ENCODE assay signal across 8 cellular contexts in the genomic region with DNA sequence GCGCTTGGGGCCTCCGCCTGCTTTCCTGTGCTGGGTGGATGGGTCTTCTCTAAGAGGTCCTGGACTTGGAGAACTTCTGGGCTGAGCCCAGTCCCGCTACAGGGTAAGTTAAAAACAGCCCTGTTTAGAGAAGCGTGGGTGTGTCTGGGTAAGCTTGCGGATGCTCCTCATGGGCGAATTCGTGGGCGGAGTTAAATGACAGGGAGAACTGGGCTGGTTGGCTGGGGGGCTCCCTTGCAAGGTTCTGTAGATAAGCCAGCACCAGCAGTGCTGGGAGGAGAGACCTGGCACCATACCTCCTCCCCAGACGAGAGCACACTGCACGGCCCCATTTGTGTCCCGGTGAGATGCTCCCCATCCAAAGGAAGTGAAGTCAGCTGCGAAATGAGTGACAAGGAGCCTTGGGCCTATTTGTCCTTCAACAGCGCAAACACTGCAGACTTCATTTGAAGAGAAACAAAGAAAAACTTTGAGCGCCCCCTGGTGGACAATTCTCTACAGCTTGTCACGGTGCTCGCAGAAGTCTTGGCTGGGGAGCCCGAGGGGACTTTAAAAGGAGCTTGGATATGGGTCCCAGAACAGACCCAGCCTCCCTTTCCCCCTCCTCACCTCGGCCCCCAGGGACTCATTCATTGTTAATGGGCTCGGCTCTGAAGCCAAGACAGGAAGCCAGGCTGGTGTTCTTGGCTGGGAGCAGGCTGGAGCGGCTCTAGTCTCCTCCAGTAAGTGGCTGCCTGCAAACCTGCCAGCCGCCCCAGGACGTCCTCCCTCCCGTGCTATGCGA. TPM values are rescaled to one million over a fixed set of nuclear protein-coding genes. Genes with fewer than 3 reads are reported as not detected.
DNase-seq lines count a peak whose midpoint lies in the region; ATAC-seq and TF ChIP-seq lines count a peak whose summit lies in the region.

No MANE protein-coding gene starts in this region.

- peak; percentile 46 to 69 for DNase-seq in AML-193 (lab: John Stamatoyannopoulos, UW)
- peak; percentile 78 for DNase-seq in GM20000 (ENCODE audit: low spot score)
- peak; percentile 73 for DNase-seq in NCI-H1048 (lab: John Stamatoyannopoulos, UW)
- DNase-seq in activated naive CD4-positive, alpha-beta T cell treated with anti-CD3 and anti-CD28 coated beads, Interleukin-2, amount 50 U/mL, for 16 hours = peak; percentile 82
- peak; percentile 75 for DNase-seq in Right ventricle myocardium inferior (ENCODE audit: missing footprints)
- DNase-seq in type B pancreatic cell (ENCODE audit: extremely low spot score, unreplicated experiment) = peak; percentile 88

- no peaks in the 10 kb centered on the region for H3K4me1 ChIP-seq in parathyroid adenoma

- H3K27me3 Mint-ChIP-seq in type B pancreatic cell = no peaks in the 10 kb centered on the region

- TF ChIP-seq CTCF in GM20000 (IDR thresholded peaks at IDR 0.05; ENCODE audit: extremely low read depth, missing control alignments) = peak; percentile 50
- TF ChIP-seq CTCF in parathyroid adenoma (IDR thresholded peaks at IDR 0.05) = peak; percentile 75
- TF ChIP-seq CTCF in type B pancreatic cell (conservative IDR thresholded peaks at IDR 0.05) = peak; percentile 97

- no peaks in the 10 kb centered on the region for H3K36me3 Mint-ChIP-seq in type B pancreatic cell

- H3K4me2 ChIP-seq in parathyroid adenoma (ENCODE audit: low read length) = no peak overlapping the region

- no peaks in the 10 kb centered on the region for H3K9me3 ChIP-seq in parathyroid adenoma (ENCODE audit: control insufficient read depth, low read length)

- no peak overlapping the region for H3K4me3 ChIP-seq in parathyroid adenoma (ENCODE audit: low read depth, low read length)

- peak; percentile 94 for ATAC-seq in SK-N-SH treated with all-trans-retinoic acid at 6 μM for 48 hours
- peak; percentile 74 for ATAC-seq in Right ventricle myocardium inferior

- peak overlapping the region; percentile 43 for H3K27ac Mint-ChIP-seq in type B pancreatic cell

- H3K27me3 ChIP-seq in parathyroid adenoma (ENCODE audit: control insufficient read depth, insufficient read depth, low read length) = no peaks in the 10 kb centered on the region

- intact Hi-C loops in Right ventricle myocardium inferior (cut with DNase I) = loop anchor here (1.0 to 5.0 kb wide), 3 partner anchors 183 to 354 kb away; no protein-coding TSS in a partner anchor

- no peak overlapping the region for H2AFZ ChIP-seq in parathyroid adenoma

- no peaks in the 10 kb centered on the region for H3K9me3 Mint-ChIP-seq in type B pancreatic cell

- H3K36me3 ChIP-seq in parathyroid adenoma (ENCODE audit: control insufficient read depth, insufficient read depth, low read length) = no peaks in the 10 kb centered on the region

- H3K79me2 ChIP-seq in parathyroid adenoma = no peaks in the 10 kb centered on the region

- H3K4me1 Mint-ChIP-seq in type B pancreatic cell (ENCODE audit: unreplicated experiment) = peaks cover 10% of the 10 kb centered on the region

- H3K9ac ChIP-seq in parathyroid adenoma = no peak overlapping the region

- no peak overlapping the region for H3K27ac ChIP-seq in parathyroid adenoma

- H3K4me3 Mint-ChIP-seq in type B pancreatic cell = peak overlapping the region; percentile 34

TF ChIP-seq in SK-N-SH treated with all-trans-retinoic acid at 6 μM for 48 hours, 23 proteins besides CTCF, POLR2A, EP300 and RAD21:
- no peak for TF ChIP-seq TOX (CRISPR knock-in tag; IDR thresholded peaks at IDR 0.05; ENCODE audit: borderline replicate concordance)
- no peak for TF ChIP-seq POU6F1 (CRISPR knock-in tag; IDR thresholded peaks at IDR 0.05; ENCODE audit: borderline replicate concordance, low read depth)
- TF ChIP-seq RARB (CRISPR knock-in tag; IDR thresholded peaks at IDR 0.05) = no peak
- no peak for TF ChIP-seq TCF4 (CRISPR knock-in tag; IDR thresholded peaks at IDR 0.05; ENCODE audit: borderline replicate concordance)
- no peak for TF ChIP-seq GLIS3 (CRISPR knock-in tag; IDR thresholded peaks at IDR 0.05)
- TF ChIP-seq CSRNP3 (CRISPR knock-in tag; IDR thresholded peaks at IDR 0.05) = no peak
- TF ChIP-seq, protein P1, sequence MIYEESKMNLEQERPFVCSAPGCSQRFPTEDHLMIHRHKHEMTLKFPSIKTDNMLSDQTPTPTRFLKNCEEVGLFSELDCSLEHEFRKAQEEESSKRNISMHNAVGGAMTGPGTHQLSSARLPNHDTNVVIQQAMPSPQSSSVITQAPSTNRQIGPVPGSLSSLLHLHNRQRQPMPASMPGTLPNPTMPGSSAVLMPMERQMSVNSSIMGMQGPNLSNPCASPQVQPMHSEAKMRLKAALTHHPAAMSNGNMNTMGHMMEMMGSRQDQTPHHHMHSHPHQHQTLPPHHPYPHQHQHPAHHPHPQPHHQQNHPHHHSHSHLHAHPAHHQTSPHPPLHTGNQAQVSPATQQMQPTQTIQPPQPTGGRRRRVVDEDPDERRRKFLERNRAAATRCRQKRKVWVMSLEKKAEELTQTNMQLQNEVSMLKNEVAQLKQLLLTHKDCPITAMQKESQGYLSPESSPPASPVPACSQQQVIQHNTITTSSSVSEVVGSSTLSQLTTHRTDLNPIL (CRISPR knock-in tag; IDR thresholded peaks at IDR 0.05; ENCODE audit: low read depth) = no peak
- no peak for TF ChIP-seq ZNF70 (CRISPR knock-in tag; IDR thresholded peaks at IDR 0.05)
- no peak for TF ChIP-seq ZFP3 (CRISPR knock-in tag; IDR thresholded peaks at IDR 0.05)
- no peak for TF ChIP-seq SNAI2 (CRISPR knock-in tag; IDR thresholded peaks at IDR 0.05)
- TF ChIP-seq ESRRG (CRISPR knock-in tag; IDR thresholded peaks at IDR 0.05) = no peak
- TF ChIP-seq ZNF8 (CRISPR knock-in tag; IDR thresholded peaks at IDR 0.05) = no peak
- TF ChIP-seq ZFP30 (CRISPR knock-in tag; IDR thresholded peaks at IDR 0.05) = no peak
- no peak for TF ChIP-seq ISL1 (CRISPR knock-in tag; IDR thresholded peaks at IDR 0.05)
- no peak for TF ChIP-seq ZC3H10 (CRISPR knock-in tag; IDR thresholded peaks at IDR 0.05)
- TF ChIP-seq PPARA (CRISPR knock-in tag; IDR thresholded peaks at IDR 0.05; ENCODE audit: borderline replicate concordance) = no peak
- no peak for TF ChIP-seq TSHZ2 (CRISPR knock-in tag; IDR thresholded peaks at IDR 0.05)
- no peak for TF ChIP-seq ARNTL (CRISPR knock-in tag; IDR thresholded peaks at IDR 0.05; ENCODE audit: borderline replicate concordance, low read depth)

RNA-seq across cellular contexts. Expression of gene TP53I11, which starts 39.5 kb away (rescaled TPM):
- total RNA-seq in Right ventricle myocardium inferior (59.1 TPM), type B pancreatic cell (ENCODE audit: low replicate concordance) (38.2 and 72.4 TPM in 2 replicates)
